22 cellular contexts compared by ENCODE assay signal in the genomic region with DNA sequence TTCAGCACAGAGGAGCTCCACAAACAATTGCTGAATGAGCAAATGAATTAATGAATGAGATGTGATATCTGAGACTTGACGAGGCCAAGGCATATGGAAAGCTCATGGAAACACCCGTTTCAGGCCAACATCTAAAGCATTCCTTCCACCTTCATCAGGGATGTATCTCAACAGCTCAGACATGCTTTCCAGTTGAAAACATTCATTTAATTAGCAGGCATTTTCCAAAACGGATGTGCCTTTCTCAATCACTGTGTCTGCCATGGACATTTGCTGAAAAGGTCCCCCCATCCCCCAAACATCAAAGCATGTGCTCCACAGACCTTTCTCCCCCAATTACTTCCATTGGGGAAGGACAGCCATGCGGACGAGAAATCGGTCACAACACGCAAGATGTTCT.
"Had no signal": no experiment of that assay in that cellular context is flagged by ENCODE, and none has a peak within 500 bp of the region (broad histone marks: within the 10 kb centered on the region; RNA-seq: fewer than 3 reads in every experiment).

No MANE protein-coding gene starts in this region.

- H3K4me3 ChIP-seq: dorsolateral prefrontal cortex, gastroesophageal sphincter, heart left ventricle, hepatocyte, lung, mucosa of descending colon, neural progenitor cell, prostate gland, right atrium auricular region, smooth muscle cell, stomach, testis, tibial artery had no signal

- H3K27me3 ChIP-seq: foreskin keratinocyte, hepatocyte, neural progenitor cell, right atrium auricular region, testis had no signal

- H3K4me1 ChIP-seq: foreskin keratinocyte, gastroesophageal sphincter, neural progenitor cell, testis, tibial artery had no signal

- H3K27ac ChIP-seq: dorsolateral prefrontal cortex, foreskin keratinocyte, gastroesophageal sphincter, heart left ventricle, hepatocyte, neural progenitor cell, right atrium auricular region, stomach, testis, tibial artery had no signal

- H3K36me3 ChIP-seq: gastroesophageal sphincter, heart left ventricle, neural progenitor cell, prostate gland, right atrium auricular region, stomach, tibial artery had no signal

- H3K9me3 ChIP-seq: mucosa of descending colon, prostate gland, stomach, testis, tibial artery had no signal

- DNase-seq: dorsolateral prefrontal cortex; effector CD4-positive, alpha-beta T cell; foreskin keratinocyte; heart left ventricle; kidney; mucosa of descending colon; naive B cell; nucleus accumbens; stimulated activated CD4-positive, alpha-beta T cell treated with anti-CD3 and anti-CD28 coated beads, Interleukin-12 subunit alpha, Interleukin-12 subunit beta, amount 100 ng/mL, for 4 hours; stimulated activated CD4-positive, alpha-beta T cell treated with anti-CD3 and anti-CD28 coated beads, Interleukin-1b, Interleukin-23, amount 100 ng/mL, for 48 hours; stimulated activated CD4-positive, alpha-beta T cell treated with anti-CD3 and anti-CD28 coated beads, Interleukin-4, amount 100 ng/mL, for 24 hours; stimulated activated naive CD4-positive, alpha-beta T cell treated with Interleukin-2 at 50 U/mL for 16 hours; stomach; testis; tibial artery had no signal
